In the genomic region with DNA sequence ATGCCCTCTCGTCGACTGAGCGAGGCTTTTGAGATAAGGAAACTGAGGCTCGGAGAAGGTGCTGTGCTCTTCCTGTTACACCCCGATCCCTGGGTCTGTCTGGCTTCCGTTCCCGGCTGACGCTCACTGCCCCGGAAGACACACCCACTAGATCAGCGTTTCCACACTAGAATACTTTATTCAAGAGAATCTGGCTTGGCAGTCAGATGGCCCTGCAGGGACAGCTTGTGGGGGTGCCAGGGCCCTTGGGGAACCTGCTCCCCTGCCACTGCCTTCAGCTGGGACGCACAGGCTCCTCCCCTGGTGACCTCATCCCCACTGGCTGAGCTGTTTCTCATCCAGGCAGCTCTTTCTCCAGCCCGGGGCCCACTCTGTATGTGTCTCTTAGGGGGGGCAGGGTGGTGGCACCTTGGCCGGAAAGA, we compare ENCODE assay signal across 8 cellular contexts. TPM values are rescaled to one million over a fixed set of nuclear protein-coding genes. Genes with fewer than 3 reads are reported as not detected.
DNase-seq lines count a peak whose midpoint lies in the region; ATAC-seq and TF ChIP-seq lines count a peak whose summit lies in the region.

No MANE protein-coding gene starts in this region.

- no peak overlapping the region for H3K4me3 Mint-ChIP-seq in H9
- H3K4me3 Mint-ChIP-seq in T-helper 2 cell treated with Interferon-gamma antibody and Interleukin-4, amounts not matched to agents 5 μg/mL and 100 μg/mL, for 36 hours = peak overlapping the region; percentile 81

- H2BK5ac ChIP-seq in H9 (ENCODE audit: insufficient read length, low read length) = no peak overlapping the region

- H3K27me3 Mint-ChIP-seq in H9 (ENCODE audit: low read depth) = no peaks in the 10 kb centered on the region; the same call in 1 of the 2 replicates
- no peaks in the 10 kb centered on the region for H3K27me3 Mint-ChIP-seq in T-helper 2 cell treated with Interferon-gamma antibody and Interleukin-4, amounts not matched to agents 5 μg/mL and 100 μg/mL, for 36 hours (ENCODE audit: low read depth)

- H3K4me1 Mint-ChIP-seq in H9 = peaks cover 5 to 17% of the 10 kb centered on the region in 2 experiments
- H3K4me1 Mint-ChIP-seq in T-helper 2 cell treated with Interferon-gamma antibody and Interleukin-4, amounts not matched to agents 5 μg/mL and 100 μg/mL, for 36 hours (ENCODE audit: low read depth) = peaks cover 43% of the 10 kb centered on the region

- no peak overlapping the region for H3K9ac ChIP-seq in H9 (ENCODE audit: extremely low read depth, insufficient read length, low read length)

- H3K23ac ChIP-seq in H9 (ENCODE audit: insufficient read length, low read depth, low read length) = no peak overlapping the region

- no peaks in the 10 kb centered on the region for H3K9me3 Mint-ChIP-seq in H9
- H3K9me3 Mint-ChIP-seq in T-helper 2 cell treated with Interferon-gamma antibody and Interleukin-4, amounts not matched to agents 5 μg/mL and 100 μg/mL, for 36 hours = no peaks in the 10 kb centered on the region

- no peak overlapping the region for H2BK15ac ChIP-seq in H9 (ENCODE audit: low read depth, low read length)

- H3K14ac ChIP-seq in H9 (ENCODE audit: insufficient read depth, low read length) = no peak overlapping the region

- ATAC-seq in left lobe of liver (peak; percentile 42), HG02970 (IDR thresholded peaks at IDR 0.05; ENCODE audit: low FRiP score, unreplicated experiment) (no peak)

- H2BK20ac ChIP-seq in H9 (ENCODE audit: low read depth, low read length, poor library complexity, severe bottlenecking) = no peak overlapping the region

- no peak for TF ChIP-seq CTCF in H9 (conservative IDR thresholded peaks at IDR 0.05)

- H4K20me1 ChIP-seq in H9 (ENCODE audit: control insufficient read depth, insufficient read depth, insufficient read length) = no peaks in the 10 kb centered on the region

- no peak overlapping the region for H3K27ac ChIP-seq in H9 (ENCODE audit: insufficient read length, low read depth, low read length)

- H3K4ac ChIP-seq in H9 (ENCODE audit: low read depth, low read length) = no peak overlapping the region

- H3K23me2 ChIP-seq in H9 (ENCODE audit: insufficient read length, low read depth, low read length, poor library complexity, severe bottlenecking) = no peaks in the 10 kb centered on the region

- no peak overlapping the region for H2BK120ac ChIP-seq in H9 (ENCODE audit: low read depth, low read length, poor library complexity, severe bottlenecking)

- no peaks in the 10 kb centered on the region for H3K79me2 ChIP-seq in H9 (ENCODE audit: insufficient read depth, low read length)

- H3K27ac Mint-ChIP-seq in H9 = peak overlapping the region in 2 of 3 experiments; percentile 58 to 68; a peak in 2 of 7 replicates
- H3K27ac Mint-ChIP-seq in T-helper 2 cell treated with Interferon-gamma antibody and Interleukin-4, amounts not matched to agents 5 μg/mL and 100 μg/mL, for 36 hours = peak overlapping the region; percentile 93

- H3K36me3 Mint-ChIP-seq in H9 (ENCODE audit: insufficient read depth in 1 of 3, low read depth in 3 of 3) = no peaks in the 10 kb centered on the region
- H3K36me3 Mint-ChIP-seq in T-helper 2 cell treated with Interferon-gamma antibody and Interleukin-4, amounts not matched to agents 5 μg/mL and 100 μg/mL, for 36 hours (ENCODE audit: low read depth) = no peaks in the 10 kb centered on the region

- no peak overlapping the region for H4K8ac ChIP-seq in H9 (replicated peaks; ENCODE audit: insufficient read length, low read depth, low read length)

- H3T11ph ChIP-seq in H9 (ENCODE audit: low read length) = no peak overlapping the region

- no peaks in the 10 kb centered on the region for H3K27me3 ChIP-seq in H9 (ENCODE audit: insufficient read depth, low read length)

- no peak overlapping the region for H2AK5ac ChIP-seq in H9 (ENCODE audit: insufficient read length, low read length)

- H2AFZ ChIP-seq in H9 (ENCODE audit: low read length) = no peak overlapping the region

- no peaks in the 10 kb centered on the region for H3K4me1 ChIP-seq in H9 (ENCODE audit: insufficient read depth, low read length)

- no peak overlapping the region for H4K5ac ChIP-seq in H9 (ENCODE audit: insufficient read length, low read depth, low read length)

- no peak overlapping the region for H4K91ac ChIP-seq in H9 (ENCODE audit: insufficient read length, low read depth, low read length)

- H3K56ac ChIP-seq in H9 (ENCODE audit: insufficient read length, low read depth, low read length) = no peak overlapping the region

- no peak overlapping the region for H3K4me2 ChIP-seq in H9 (ENCODE audit: insufficient read depth, insufficient read length, low read length)

- no CpG with 5 or more reads among the region's 13 CpGs for WGBS in H9 (ENCODE audit: extremely low coverage, insufficient read length, low lambda C conversion rate)

- DNase-seq in CD1c-positive myeloid dendritic cell (ENCODE audit: extremely low spot score) = peak; percentile 84
- no peak for DNase-seq in H9
- DNase-seq in T-helper 2 cell treated with Interferon-gamma antibody and Interleukin-4, amounts not matched to agents 5 μg/mL and 100 μg/mL, for 36 hours (ENCODE audit: low spot score) = peak; percentile 51
- peak in 45 of 56 donors; percentile 10 to 91 (median 62) for DNase-seq in amygdala (lab: John Stamatoyannopoulos, UW)
- DNase-seq in left lobe of liver (ENCODE audit: low spot score) = no peak
- DNase-seq in stimulated activated CD8-positive, alpha-beta memory T cell treated with anti-CD3 and anti-CD28 coated beads, Interleukin-12 subunit alpha, Interleukin-12 subunit beta, amount 100 ng/mL, for 1 hour (ENCODE audit: low read depth) = peak; percentile 37
- no peak for DNase-seq in NCI-H1048 (lab: John Stamatoyannopoulos, UW)

- no peaks in the 10 kb centered on the region for H3K9me3 ChIP-seq in H9 (ENCODE audit: control insufficient read depth, low read depth, low read length)

- no peak overlapping the region for H3K18ac ChIP-seq in H9 (ENCODE audit: insufficient read length, low read depth, low read length)

- H3K79me1 ChIP-seq in H9 (ENCODE audit: insufficient read depth, low read depth, low read length, poor library complexity, severe bottlenecking) = no peaks in the 10 kb centered on the region

- H2BK12ac ChIP-seq in H9 (ENCODE audit: insufficient read length, low read depth, low read length) = no peak overlapping the region

RNA-seq across cellular contexts. Expression of a gene that starts 13.7 kb away (rescaled TPM):
- total RNA-seq in H9 (2021) (2.3 and 2.8 TPM in 2 replicates), left lobe of liver (2.8 TPM)

RNA-seq across cellular contexts. Expression of a gene that starts 18.6 kb away (rescaled TPM):
- total RNA-seq in H9 (2021) (13.8 and 18.8 TPM in 2 replicates), left lobe of liver (4.6 TPM)

RNA-seq across cellular contexts. Expression of a gene that starts 60.0 kb away (rescaled TPM):
- total RNA-seq in H9 (2021) (116 and 120 TPM in 2 replicates), left lobe of liver (65.6 TPM)

Comparison
In these comparisons a context has a peak if more than half of its experiments do, and no peak if none do; other contexts are left out.
1. DNase-seq: peak in CD1c-positive myeloid dendritic cell (single experiment), T-helper 2 cell treated with Interferon-gamma antibody and Interleukin-4, amounts not matched to agents 5 μg/mL and 100 μg/mL, for 36 hours (single experiment), amygdala (45 of 56) and stimulated activated CD8-positive, alpha-beta memory T cell treated with anti-CD3 and anti-CD28 coated beads, Interleukin-12 subunit alpha, Interleukin-12 subunit beta, amount 100 ng/mL, for 1 hour (single experiment); none in H9 (single experiment), left lobe of liver (single experiment) and NCI-H1048 (single experiment).